12 cellular contexts compared by ENCODE assay signal in the genomic region with DNA sequence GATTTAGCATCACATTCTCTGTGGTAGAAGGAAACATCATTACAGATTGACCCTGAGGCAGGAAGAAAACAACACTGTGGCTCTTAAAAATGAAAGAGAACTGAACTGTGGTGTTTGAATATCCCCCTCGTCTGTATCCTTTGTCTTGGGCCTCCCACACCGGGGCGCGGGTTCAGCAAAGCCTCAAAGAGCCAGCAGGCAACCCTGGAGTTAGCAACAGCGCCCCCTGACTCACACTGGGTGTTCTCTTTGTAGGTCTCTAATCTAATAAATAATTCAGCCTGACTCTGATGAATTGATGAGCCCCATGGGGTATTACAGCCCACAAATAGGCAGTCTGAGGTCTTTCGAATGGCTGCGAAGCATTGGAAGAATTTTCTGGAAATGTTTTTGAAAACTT. TPM values are rescaled to one million over a fixed set of nuclear protein-coding genes. Genes with fewer than 3 reads are reported as not detected.
A peak's percentile ranks its signal among the peaks of the same experiment; 100 is the strongest.
DNase-seq lines count a peak whose midpoint lies in the region; ATAC-seq and TF ChIP-seq lines count a peak whose summit lies in the region.
"Had no signal": no experiment of that assay in that cellular context is flagged by ENCODE, and none has a peak within 500 bp of the region (broad histone marks: within the 10 kb centered on the region; RNA-seq: fewer than 3 reads in every experiment).

No MANE protein-coding gene starts in this region.

- CTCF ChIA-PET in BJ (lab: Yijun Ruan, JAX): no interaction called here

- DNase-seq in BJ (ENCODE audit: low read depth) (no peak), NOMO-1 treated with dmso at 0.1 percent for 144 hours (lab: John Stamatoyannopoulos, UW; ENCODE audit: unreplicated experiment) (no peak), DMS 273 treated with DMSO at 0.1 percent for 48 hours (lab: John Stamatoyannopoulos, UW) (no peak)
- DNase-seq in activated naive CD4-positive, alpha-beta T cell treated with anti-CD3 and anti-CD28 coated beads, Interleukin-2, amount 50 U/mL, for 16 hours: no peak
- DNase-seq: activated naive CD4-positive, alpha-beta T cell treated with anti-CD3 and anti-CD28 coated beads for 36 hours; NCI-H1930; stimulated activated naive B cell treated with anti-CD40 and anti-IgM and Interleukin-4, amounts not matched to agents 10 μg/mL and 1 μg/mL and 100 μg/mL, for 72 hours had no signal

- H3K27ac ChIP-seq in ectodermal cell (ENCODE audit: insufficient read depth, low read depth, low read length, poor library complexity, severe bottlenecking) (peak overlapping the region; percentile 61), mesodermal cell (ENCODE audit: low read depth, low read length, severe bottlenecking) (peak overlapping the region; percentile 33)

- H3K9me3 ChIP-seq in ectodermal cell (ENCODE audit: control insufficient read depth, low read length) (no peaks in the 10 kb centered on the region), mesodermal cell (ENCODE audit: control insufficient read depth, low read length) (no peaks in the 10 kb centered on the region)
- H3K9me3 ChIP-seq: Caco-2 had no signal

- ATAC-seq in HG03520 (IDR thresholded peaks at IDR 0.05; ENCODE audit: unreplicated experiment): peak; percentile 45
- no peak for ATAC-seq in HG02884 (IDR thresholded peaks at IDR 0.05; ENCODE audit: unreplicated experiment)
- ATAC-seq: stimulated activated naive B cell treated with anti-CD40 and anti-IgM and Interleukin-4, amounts not matched to agents 10 μg/mL and 1 μg/mL and 100 μg/mL, for 72 hours had no signal

- H3K4me3 ChIP-seq in BJ (ENCODE audit: low read depth, low read length) (no peak overlapping the region), ectodermal cell (ENCODE audit: insufficient read depth, low read depth, low read length) (no peak overlapping the region), mesodermal cell (ENCODE audit: extremely low read depth, insufficient read depth, low read length, poor library complexity, severe bottlenecking) (no peak overlapping the region)

- peak; percentile 10; the same call in 1 of the 2 replicates for TF ChIP-seq CTCF in BJ (IDR thresholded peaks at IDR 0.05; ENCODE audit: insufficient read depth, low read depth, low read length)

- no peaks in the 10 kb centered on the region for H3K36me3 ChIP-seq in BJ (ENCODE audit: control insufficient read depth, insufficient read depth, low read length)
- no peaks in the 10 kb centered on the region for H3K36me3 ChIP-seq in ectodermal cell (ENCODE audit: control insufficient read depth, insufficient read depth, low read length)
- no peaks in the 10 kb centered on the region for H3K36me3 ChIP-seq in mesodermal cell (ENCODE audit: control insufficient read depth, insufficient read depth, low read length)

- POLR2A ChIA-PET in BJ (lab: Charles Lee): no interaction called here

- H3K27me3 ChIP-seq in BJ (ENCODE audit: control insufficient read depth, insufficient read depth, low read length) (no peaks in the 10 kb centered on the region), ectodermal cell (ENCODE audit: control insufficient read depth, insufficient read depth, low read length, poor library complexity, severe bottlenecking) (peaks cover 34% of the 10 kb centered on the region)

- H3K4me1 ChIP-seq in ectodermal cell (ENCODE audit: control insufficient read depth, insufficient read depth, low read length) (peaks cover 9% of the 10 kb centered on the region), mesodermal cell (ENCODE audit: control insufficient read depth, insufficient read depth, low read length, poor library complexity, severe bottlenecking) (no peaks in the 10 kb centered on the region)
- H3K4me1 ChIP-seq: Caco-2 had no signal

- WGBS in ectodermal cell, 2 experiments: 6 to 7% methylated on average over 7 of the region's 7 CpGs
- 0 to 40% methylated on average over 1 to 3 of the region's 7 CpGs for WGBS in mesodermal cell (ENCODE audit: insufficient coverage in 2 of 2), 2 experiments

RNA-seq across cellular contexts. Expression of a gene that starts 46.1 kb away (rescaled TPM):
- 7.8 and 14.1 TPM in 2 replicates for polyA plus RNA-seq in BJ (2011; rRNA removed)
- 2.3 and 2.6 TPM in 2 replicates for polyA minus RNA-seq in BJ (2011; rRNA and poly(A)+ RNA removed)
- polyA plus RNA-seq in ectodermal cell (2013, experiment 1 of 4): 5.6 TPM
- polyA plus RNA-seq in ectodermal cell (2013, experiment 2 of 4): 6.8 TPM
- polyA plus RNA-seq in ectodermal cell (2013, experiment 3 of 4): 5.3 TPM
- polyA plus RNA-seq in ectodermal cell (2013, experiment 4 of 4): 7.4 TPM
- 5.3 TPM for polyA plus RNA-seq in mesodermal cell (2013, experiment 1 of 2)
- polyA plus RNA-seq in mesodermal cell (2013, experiment 2 of 2): 5.4 TPM
